8 cellular contexts compared by ENCODE assay signal in the genomic region with DNA sequence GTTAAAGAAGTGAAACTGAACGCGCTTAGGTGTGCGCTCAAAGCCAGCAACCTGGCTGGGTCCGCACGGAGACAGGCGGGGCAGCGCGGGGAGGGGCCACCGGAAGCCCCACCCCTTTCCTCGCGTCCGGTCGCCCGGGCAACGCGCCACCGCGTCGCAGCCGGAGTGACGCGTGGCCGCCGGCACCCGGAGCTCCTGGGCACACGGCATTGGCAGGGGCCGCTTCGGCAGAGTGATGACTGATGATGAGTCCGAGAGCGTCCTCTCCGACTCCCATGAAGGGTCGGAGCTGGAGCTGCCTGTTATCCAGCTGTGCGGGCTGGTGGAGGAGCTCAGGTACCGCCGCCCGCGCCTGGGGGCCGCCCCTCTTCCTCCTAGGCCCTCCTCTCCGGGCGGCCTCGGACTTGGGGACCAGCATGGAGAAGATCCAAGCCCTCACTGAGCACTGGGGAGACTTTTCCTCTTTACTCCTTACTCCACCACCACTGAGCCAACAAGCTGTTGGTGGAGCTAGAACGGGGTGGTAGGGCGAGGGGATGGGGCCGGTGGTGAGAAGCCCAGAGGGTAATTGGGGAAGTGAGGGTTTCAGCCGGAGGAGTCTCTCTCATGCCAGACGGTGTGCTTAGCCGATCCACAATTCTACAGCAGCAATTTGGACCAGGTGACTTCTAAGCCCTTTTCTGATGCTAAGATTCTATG. TPM values are rescaled to one million over a fixed set of nuclear protein-coding genes. Genes with fewer than 3 reads are reported as not detected.
DNase-seq lines count a peak whose midpoint lies in the region; ATAC-seq and TF ChIP-seq lines count a peak whose summit lies in the region.

No MANE protein-coding gene starts in this region.

- H3K27ac Mint-ChIP-seq in naive thymus-derived CD8-positive, alpha-beta T cell: peak overlapping the region in 9 of 10 donors; percentile 61 to 87 (median 73)
- H3K27ac Mint-ChIP-seq in stimulated activated memory B cell treated with anti-CD40 and anti-IgM and Interleukin-4, amounts not matched to agents 10 μg/mL and 1 μg/mL and 100 μg/mL, for 72 hours: peak overlapping the region; percentile 77

- peaks cover 16% of the 10 kb centered on the region for H3K4me1 Mint-ChIP-seq in activated T-cell treated with anti-CD3 and anti-CD28 coated beads, Interleukin-2, amount 50 U/mL, for 4 hours (ENCODE audit: low read depth)
- peaks cover 8 to 16% (median 12%) of the 10 kb centered on the region in 4 donors for H3K4me1 Mint-ChIP-seq in naive thymus-derived CD8-positive, alpha-beta T cell
- peaks cover 29% of the 10 kb centered on the region for H3K4me1 Mint-ChIP-seq in stimulated activated memory B cell treated with anti-CD40 and anti-IgM and Interleukin-4, amounts not matched to agents 10 μg/mL and 1 μg/mL and 100 μg/mL, for 72 hours

- POLR2A ChIA-PET in naive thymus-derived CD8-positive, alpha-beta T cell (lab: Charles Lee): interaction anchor here (0.6 kb wide), 1 partner anchor 1319 kb away, joined by 3 read pairs; no protein-coding TSS in a partner anchor

- no peak for TF ChIP-seq CTCF in GM20000 (IDR thresholded peaks at IDR 0.05; ENCODE audit: extremely low read depth, missing control alignments)

- no peaks in the 10 kb centered on the region for H3K9me3 Mint-ChIP-seq in activated T-cell treated with anti-CD3 and anti-CD28 coated beads, Interleukin-2, amount 50 U/mL, for 4 hours
- H3K9me3 Mint-ChIP-seq in naive thymus-derived CD8-positive, alpha-beta T cell: no peaks in the 10 kb centered on the region
- no peaks in the 10 kb centered on the region for H3K9me3 Mint-ChIP-seq in stimulated activated memory B cell treated with anti-CD40 and anti-IgM and Interleukin-4, amounts not matched to agents 10 μg/mL and 1 μg/mL and 100 μg/mL, for 72 hours

- DNase-seq in D341Med (ENCODE audit: low spot score) (peak; percentile 93), GM20000 (ENCODE audit: low spot score) (peak; percentile 92), HPDE6-E6E7 (ENCODE audit: extremely low spot score) (peak; percentile 94), OCI-M1 (lab: John Stamatoyannopoulos, UW) (peak; percentile 80), fibroblast of gingiva (ENCODE audit: low read depth) (peak; percentile 71)
- DNase-seq in activated T-cell treated with anti-CD3 and anti-CD28 coated beads, Interleukin-2, amount 50 U/mL, for 4 hours: peak; percentile 81
- DNase-seq in naive thymus-derived CD8-positive, alpha-beta T cell: peak; percentile 78 to 89 (median 86)

- ATAC-seq in activated T-cell treated with anti-CD3 and anti-CD28 coated beads, Interleukin-2, amount 50 U/mL, for 4 hours: peak; percentile 98
- ATAC-seq in naive thymus-derived CD8-positive, alpha-beta T cell: peak; percentile 92 to 96
- ATAC-seq in stimulated activated memory B cell treated with anti-CD40 and anti-IgM and Interleukin-4, amounts not matched to agents 10 μg/mL and 1 μg/mL and 100 μg/mL, for 72 hours: peak; percentile 96

- H3K4me3 Mint-ChIP-seq in activated T-cell treated with anti-CD3 and anti-CD28 coated beads, Interleukin-2, amount 50 U/mL, for 4 hours: peak overlapping the region; percentile 87
- peak overlapping the region; percentile 81 to 91 (median 85) for H3K4me3 Mint-ChIP-seq in naive thymus-derived CD8-positive, alpha-beta T cell
- peak overlapping the region; percentile 83 for H3K4me3 Mint-ChIP-seq in stimulated activated memory B cell treated with anti-CD40 and anti-IgM and Interleukin-4, amounts not matched to agents 10 μg/mL and 1 μg/mL and 100 μg/mL, for 72 hours

- no peaks in the 10 kb centered on the region for H3K36me3 Mint-ChIP-seq in activated T-cell treated with anti-CD3 and anti-CD28 coated beads, Interleukin-2, amount 50 U/mL, for 4 hours (ENCODE audit: insufficient read depth)
- H3K36me3 Mint-ChIP-seq in naive thymus-derived CD8-positive, alpha-beta T cell: no peaks in the 10 kb centered on the region
- no peaks in the 10 kb centered on the region for H3K36me3 Mint-ChIP-seq in stimulated activated memory B cell treated with anti-CD40 and anti-IgM and Interleukin-4, amounts not matched to agents 10 μg/mL and 1 μg/mL and 100 μg/mL, for 72 hours

- H3K27me3 Mint-ChIP-seq in activated T-cell treated with anti-CD3 and anti-CD28 coated beads, Interleukin-2, amount 50 U/mL, for 4 hours (ENCODE audit: low read depth): peaks cover under 1% of the 10 kb centered on the region
- peaks cover 0 to 3% (median 2%) of the 10 kb centered on the region in 5 donors for H3K27me3 Mint-ChIP-seq in naive thymus-derived CD8-positive, alpha-beta T cell
- no peaks in the 10 kb centered on the region for H3K27me3 Mint-ChIP-seq in stimulated activated memory B cell treated with anti-CD40 and anti-IgM and Interleukin-4, amounts not matched to agents 10 μg/mL and 1 μg/mL and 100 μg/mL, for 72 hours

RNA-seq across cellular contexts. Expression of gene PRSS54, which starts 44.9 kb away (rescaled TPM):
- not detected for total RNA-seq in activated T-cell treated with anti-CD3 and anti-CD28 coated beads, Interleukin-2, amount 50 U/mL, for 4 hours
- total RNA-seq in naive thymus-derived CD8-positive, alpha-beta T cell: not detected
- polyA plus RNA-seq in naive thymus-derived CD8-positive, alpha-beta T cell: not detected

RNA-seq across cellular contexts. Expression of gene CSNK2A2, which starts 52.0 kb away (rescaled TPM):
- total RNA-seq in activated T-cell treated with anti-CD3 and anti-CD28 coated beads, Interleukin-2, amount 50 U/mL, for 4 hours: 100 to 1,000 TPM in 1 of 3 donors, 10 to 100 TPM in 2; 94.9 to 100 (median 95.2) TPM
- 10 to 100 TPM; 62.9 to 65.8 TPM for total RNA-seq in naive thymus-derived CD8-positive, alpha-beta T cell
- polyA plus RNA-seq in naive thymus-derived CD8-positive, alpha-beta T cell: 10 to 100 TPM in 2 of 3 donors, 1 to 10 TPM in 1; 3.5 to 12.5 (median 11.4) TPM

Comparison
In these comparisons a context has a peak if more than half of its experiments do, and no peak if none do; other contexts are left out.
1. Peak in every context shown above with its lines: DNase-seq and ATAC-seq.